24 cellular contexts compared by ENCODE assay signal in genomic region chr22:20053407-20054033, GRCh38.
"Had no signal": no experiment of that assay in that cellular context is flagged by ENCODE, and none has a peak within 500 bp of the region (broad histone marks: within the 10 kb centered on the region; RNA-seq: fewer than 3 reads in every experiment).

No MANE protein-coding gene starts in this region.

- H3K4me2 ChIP-seq: SK-N-SH had no signal

- H3K9ac ChIP-seq: SK-N-SH had no signal

- H3K4me3 ChIP-seq: adrenal gland, body of pancreas, breast epithelium, MG63, SJSA1 had no signal

- H3K9me3 ChIP-seq: adrenal gland, body of pancreas, breast epithelium, MG63, SJSA1, SK-N-SH had no signal

- DNase-seq: activated CD4-positive, alpha-beta T cell treated with anti-CD3 and anti-CD28 coated beads, Interleukin-2, amount 10 ng/mL, durations not matched to agents 7 days and 5 days; activated CD4-positive, alpha-beta T cell treated with anti-CD3 and anti-CD28 coated beads, Interleukin-2, amount 50 U/mL, for 48 hours; activated CD8-positive, alpha-beta T cell treated with anti-CD3 and anti-CD28 coated beads, Interleukin-2, amount 10 ng/mL, durations not matched to agents 7 days and 5 days; activated gamma-delta T cell; activated naive CD4-positive, alpha-beta T cell treated with anti-CD3 and anti-CD28 coated beads for 36 hours; activated T-cell treated with anti-CD3 and anti-CD28 coated beads, Interleukin-2, amount 50 U/mL, for 24 hours; adrenal gland; body of pancreas; central memory CD4-positive, alpha-beta T cell; Kasumi-1; MG63; NCI-H1048; NCI-H1105 treated with DMSO at 0.1 percent for 48 hours; NCI-H1436 treated with DMSO at 0.1 percent for 48 hours; NCI-H1694 treated with DMSO at 0.1 percent for 48 hours; NCI-H2029; NCI-H345; NCI-H524 treated with DMSO at 0.1 percent for 48 hours; SHP77 treated with DMSO at 0.1 percent for 48 hours; SK-N-SH had no signal

- H3K36me3 ChIP-seq: breast epithelium had no signal

- H3K4me1 ChIP-seq: adrenal gland, body of pancreas, breast epithelium, SJSA1 had no signal

- H3K27me3 ChIP-seq: adrenal gland, body of pancreas, breast epithelium, MG63, SJSA1 had no signal

- H3K27ac ChIP-seq: adrenal gland, body of pancreas, breast epithelium, SJSA1 had no signal

- ATAC-seq: activated CD8-positive, alpha-beta T cell treated with anti-CD3 and anti-CD28 coated beads, Interleukin-2, amount 10 ng/mL, durations not matched to agents 7 days and 5 days; activated naive CD4-positive, alpha-beta T cell treated with anti-CD3 and anti-CD28 coated beads, Interleukin-2, amount 50 U/mL, for 72 hours; body of pancreas; Panc1 had no signal
